10 cellular contexts compared by ENCODE assay signal in the genomic region with DNA sequence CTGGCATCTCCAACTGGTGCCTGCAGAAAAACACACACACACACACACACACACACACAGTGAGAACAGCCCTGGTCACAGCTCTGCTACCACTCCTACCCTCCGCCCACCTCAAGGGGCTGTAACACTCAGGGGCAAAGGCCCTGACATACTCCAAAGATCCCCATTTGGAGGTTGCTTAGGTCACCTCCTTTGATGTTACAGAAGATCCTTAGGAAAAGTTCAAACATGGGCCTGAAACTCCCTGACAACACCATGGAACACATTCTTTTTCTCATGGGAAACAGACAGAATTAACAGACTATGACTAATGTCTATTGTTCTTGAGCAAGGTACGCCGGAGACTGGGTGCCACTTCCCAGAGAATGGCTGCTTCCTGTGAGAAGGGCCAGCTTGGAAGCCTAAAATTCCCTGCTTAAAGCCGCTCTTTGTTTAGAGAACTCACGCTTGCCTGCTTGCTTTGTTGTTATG. TPM values are rescaled to one million over a fixed set of nuclear protein-coding genes. Genes with fewer than 3 reads are reported as not detected.
DNase-seq lines count a peak whose midpoint lies in the region; ATAC-seq and TF ChIP-seq lines count a peak whose summit lies in the region.
"Had no signal": no experiment of that assay in that cellular context is flagged by ENCODE, and none has a peak within 500 bp of the region (broad histone marks: within the 10 kb centered on the region; RNA-seq: fewer than 3 reads in every experiment).

No MANE protein-coding gene starts in this region.

- no peaks in the 10 kb centered on the region for H3K27me3 ChIP-seq in SJCRH30
- H3K27me3 ChIP-seq: BLaER1 had no signal

- peaks cover 10% of the 10 kb centered on the region for H3K9me3 Mint-ChIP-seq in WTC11
- no peaks in the 10 kb centered on the region for H3K9me3 Mint-ChIP-seq in naive B cell
- H3K9me3 Mint-ChIP-seq: stimulated activated naive CD8-positive, alpha-beta T cell treated with anti-CD3 and anti-CD28 coated beads, Interleukin-15, Interleukin-2, amounts not matched to agents 100 ng/mL and 50 ng/mL, for 24 hours had no signal

- H3K27ac Mint-ChIP-seq in WTC11 = peak overlapping the region; percentile 93
- peak overlapping the region in 4 of 6 donors; percentile 14 to 81 (median 56) for H3K27ac Mint-ChIP-seq in naive B cell

- H3K9me3 ChIP-seq in SJCRH30 (replicated peaks) = no peaks in the 10 kb centered on the region

- TF ChIP-seq CTCF in WTC11 (IDR thresholded peaks at IDR 0.05) = no peak
- TF ChIP-seq CTCF in GM20000 (IDR thresholded peaks at IDR 0.05; ENCODE audit: extremely low read depth, missing control alignments) = no peak

- DNase-seq in CD1c-positive myeloid dendritic cell (ENCODE audit: extremely low spot score) = peak; percentile 23
- no peak for DNase-seq in WTC11 (ENCODE audit: low spot score)
- no peak for DNase-seq in naive B cell
- DNase-seq in GM20000 (ENCODE audit: low spot score) = no peak
- no peak for DNase-seq in NCI-H2081 (lab: John Stamatoyannopoulos, UW)
- no peak for DNase-seq in SJCRH30

- H3K4me1 ChIP-seq in SJCRH30 = no peaks in the 10 kb centered on the region

- ATAC-seq in WTC11 = peak; percentile 69
- ATAC-seq in esophagus mucosa = peak; percentile 81
- no peak for ATAC-seq in naive B cell (ENCODE audit: low read depth in 2 of 2)
- no peak for ATAC-seq in HG03108 (IDR thresholded peaks at IDR 0.05; ENCODE audit: unreplicated experiment)

- H3K4me3 ChIP-seq in SJCRH30 = no peak overlapping the region
- H3K4me3 ChIP-seq: BLaER1 had no signal

- POLR2A ChIA-PET in WTC11 (lab: Charles Lee) = no interaction called here

- no peaks in the 10 kb centered on the region for H3K36me3 ChIP-seq in SJCRH30

- CTCF ChIA-PET in WTC11 (lab: Charles Lee) = interaction anchor here (0.6 to 3.0 kb wide), 20 partner anchors 10 to 660 kb away, joined by 3 to 26 read pairs (median 4); partner anchors contain the start of genes MRPS33 and SSBP1

- H3K4me1 Mint-ChIP-seq in WTC11 (peaks cover 7% of the 10 kb centered on the region), naive B cell (peaks cover 0 to 9% (median 3%) of the 10 kb centered on the region in 3 donors)

- H3K36me3 Mint-ChIP-seq in WTC11 (peaks cover 34% of the 10 kb centered on the region), naive B cell (peaks cover 5 to 26% of the 10 kb centered on the region in 2 donors)

- H3K27me3 Mint-ChIP-seq in WTC11 (ENCODE audit: low read depth) (no peaks in the 10 kb centered on the region), naive B cell (no peaks in the 10 kb centered on the region)
- H3K27me3 Mint-ChIP-seq: stimulated activated naive CD8-positive, alpha-beta T cell treated with anti-CD3 and anti-CD28 coated beads, Interleukin-15, Interleukin-2, amounts not matched to agents 100 ng/mL and 50 ng/mL, for 24 hours had no signal

- H3K4me3 Mint-ChIP-seq in WTC11 (no peak overlapping the region), naive B cell (peak overlapping the region in 1 of 8 donors; percentile 12)
- H3K4me3 Mint-ChIP-seq: stimulated activated naive CD8-positive, alpha-beta T cell treated with anti-CD3 and anti-CD28 coated beads, Interleukin-15, Interleukin-2, amounts not matched to agents 100 ng/mL and 50 ng/mL, for 24 hours had no signal

- H3K27ac ChIP-seq in SJCRH30 = no peak overlapping the region
- H3K27ac ChIP-seq: BLaER1 had no signal

TF ChIP-seq in WTC11, 78 proteins besides CTCF, POLR2A, EP300 and RAD21:
- TF ChIP-seq RELA (CRISPR knock-in tag; IDR thresholded peaks at IDR 0.05; ENCODE audit: borderline replicate concordance) (no peak), SOX15 (CRISPR knock-in tag; IDR thresholded peaks at IDR 0.05) (no peak), ZNF671 (CRISPR knock-in tag; IDR thresholded peaks at IDR 0.05) (no peak)

RNA-seq across cellular contexts. Expression of gene DENND11, which starts 27.7 kb away (rescaled TPM):
- total RNA-seq in WTC11 (2021) (20.6 to 22.1 TPM (median 20.8 TPM) in 3 replicates), esophagus mucosa (6.9 TPM)
- 10 to 100 TPM; 11.4 to 32.2 (median 22.9) TPM for polyA plus RNA-seq in naive B cell (ENCODE audit: low read depth in 6 of 6)
- 14.5 and 17.0 TPM in 2 replicates for total RNA-seq in SJCRH30 (2014; rRNA removed; shearing (Covaris generic))

RNA-seq across cellular contexts. Expression of gene WEE2, which starts 33.9 kb away (rescaled TPM):
- total RNA-seq in WTC11 (2021) = 0.04 to 0.07 TPM in 2 of 3 replicates, not detected in the other
- not detected for total RNA-seq in esophagus mucosa
- under 1 TPM in 1 of 6 donors, not detected in 5; 0.52 TPM for polyA plus RNA-seq in naive B cell (ENCODE audit: low read depth in 6 of 6)
- not detected in 2 replicates for total RNA-seq in SJCRH30 (2014; rRNA removed; shearing (Covaris generic))

Comparison
In these comparisons a context has a peak if more than half of its experiments do, and no peak if none do; other contexts are left out.
1. ATAC-seq: peak in WTC11 (single experiment) and esophagus mucosa (single experiment); none in naive B cell (0 of 2) and HG03108 (single experiment).